11 cellular contexts compared by ENCODE assay signal in the genomic region with DNA sequence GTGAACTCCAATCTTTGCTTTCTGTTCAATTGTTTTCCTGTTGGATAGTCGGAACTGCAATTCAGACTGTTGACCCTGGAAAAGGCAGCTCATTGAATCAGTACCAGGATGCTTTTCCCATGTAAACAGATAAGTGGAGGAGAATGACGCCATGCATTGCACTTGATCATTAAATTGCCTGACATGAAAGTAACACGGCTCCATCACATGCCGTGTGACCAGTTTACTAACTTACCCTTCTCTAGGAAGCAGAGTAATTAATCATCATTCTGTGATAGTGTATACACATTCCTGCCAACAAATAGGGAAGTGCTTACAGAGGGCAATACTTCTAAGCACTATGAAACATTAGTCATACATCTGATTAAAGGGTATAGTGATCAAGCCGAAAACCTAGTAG.
DNase-seq lines count a peak whose midpoint lies in the region; ATAC-seq, FAIRE-seq and TF ChIP-seq lines count a peak whose summit lies in the region.
"Had no signal": no experiment of that assay in that cellular context is flagged by ENCODE, and none has a peak within 500 bp of the region (broad histone marks: within the 10 kb centered on the region; RNA-seq: fewer than 3 reads in every experiment).

No MANE protein-coding gene starts in this region.

- H3K4me1 ChIP-seq in kidney (ENCODE audit: control insufficient read depth in 1 of 2, insufficient read depth in 1 of 2, low read depth in 1 of 2, low read length in 2 of 2) (peaks cover 0 to 9% of the 10 kb centered on the region in 2 donors), suprapubic skin (no peaks in the 10 kb centered on the region), vagina (no peaks in the 10 kb centered on the region)
- H3K4me1 ChIP-seq: neural progenitor cell had no signal

- TF ChIP-seq CTCF in kidney (IDR thresholded peaks at IDR 0.05; ENCODE audit: borderline replicate concordance, extremely low read depth, insufficient read depth) (no peak), suprapubic skin (IDR thresholded peaks at IDR 0.05) (no peak), vagina (IDR thresholded peaks at IDR 0.05) (no peak)

- ATAC-seq in Right ventricle myocardium inferior, result peak; percentile 38

- DNase-seq in Right ventricle myocardium inferior (ENCODE audit: missing footprints) (no peak), cardiac septum (ENCODE audit: low spot score) (no peak), astrocyte of the hippocampus (ENCODE audit: low read depth, low spot score) (peak; percentile 40), kidney (no peak), suprapubic skin (ENCODE audit: low spot score in 2 of 2) (no peak), HK-2 (ENCODE audit: unreplicated experiment) (no peak), HuH-7.5 (ENCODE audit: low spot score) (no peak), vagina (ENCODE audit: extremely low spot score in 2 of 2) (no peak)
- DNase-seq: activated CD4-positive, CD25-positive, alpha-beta regulatory T cell treated with anti-CD3 and anti-CD28 coated beads, Interleukin-2, amount 50 U/mL, for 72 hours; activated CD8-positive, alpha-beta memory T cell treated with anti-CD3 and anti-CD28 coated beads, Interleukin-2, amount 50 U/mL, for 4 hours had no signal

- H3K4me3 ChIP-seq in kidney (ENCODE audit: low read length in 2 of 2) (no peak overlapping the region), suprapubic skin (no peak overlapping the region), vagina (no peak overlapping the region)
- H3K4me3 ChIP-seq: neural progenitor cell had no signal

- H3K9me3 ChIP-seq in kidney (ENCODE audit: control insufficient read depth in 1 of 2, low read length in 2 of 2) (no peaks in the 10 kb centered on the region), suprapubic skin (no peaks in the 10 kb centered on the region), vagina (no peaks in the 10 kb centered on the region)

- no peak for FAIRE-seq in kidney (lab: Jason Lieb, UNC)

- intact Hi-C loops in Right ventricle myocardium inferior (cut with DNase I) (no loop called here), cardiac septum (cut with DNase I) (loop anchor here (1.0 kb wide), 1 partner anchor 25 kb away; no protein-coding TSS in a partner anchor), kidney (cut with DNase I) (no loop called here), vagina (cut with DNase I) (no loop called here)

- H3K36me3 ChIP-seq in kidney (ENCODE audit: control insufficient read depth in 1 of 2, insufficient read depth in 2 of 2, low read length in 2 of 2) (peaks cover 3 to 10% of the 10 kb centered on the region in 2 donors), suprapubic skin (no peaks in the 10 kb centered on the region), vagina (no peaks in the 10 kb centered on the region)
- H3K36me3 ChIP-seq: neural progenitor cell had no signal

- WGBS in suprapubic skin, result 44% methylated on average over 5 of the region's 5 CpGs

- peak overlapping the region; percentile 63 to 80 for H3K27ac ChIP-seq in kidney (ENCODE audit: low read depth in 2 of 2, low read length in 2 of 2)
- peak overlapping the region; percentile 3 for H3K27ac ChIP-seq in suprapubic skin
- H3K27ac ChIP-seq in vagina, result no peak overlapping the region
- H3K27ac ChIP-seq: neural progenitor cell had no signal

- no peak for TF ChIP-seq POLR2A in suprapubic skin (IDR thresholded peaks at IDR 0.05)
- TF ChIP-seq POLR2A in vagina (IDR thresholded peaks at IDR 0.05), result no peak

- no peak for TF ChIP-seq EP300 in suprapubic skin (IDR thresholded peaks at IDR 0.05)

- H3K9ac ChIP-seq in kidney (ENCODE audit: low read length in 2 of 2), result no peak overlapping the region
- H3K9ac ChIP-seq: neural progenitor cell had no signal

- H3K27me3 ChIP-seq in suprapubic skin, result no peaks in the 10 kb centered on the region
- H3K27me3 ChIP-seq in vagina, result no peaks in the 10 kb centered on the region
- H3K27me3 ChIP-seq: neural progenitor cell had no signal
